In genomic region chr12:76927170-76927784, GRCh38 we compare ENCODE assay signal across 7 cellular contexts. TPM values are rescaled to one million over a fixed set of nuclear protein-coding genes. Genes with fewer than 3 reads are reported as not detected.
A peak's percentile ranks its signal among the peaks of the same experiment; 100 is the strongest.
DNase-seq lines count a peak whose midpoint lies in the region; ATAC-seq and TF ChIP-seq lines count a peak whose summit lies in the region.

No MANE protein-coding gene starts in this region.

- intact Hi-C loops in left cardiac atrium (cut with DNase I): no loop called here

- peak; percentile 65 for TF ChIP-seq CTCF in GM12874 (IDR thresholded peaks at IDR 0.05; ENCODE audit: insufficient read depth, low read depth, low read length)

- ATAC-seq in left cardiac atrium: no peak
- no peak for ATAC-seq in GM21360 (IDR thresholded peaks at IDR 0.05; ENCODE audit: unreplicated experiment)

- DNase-seq in HuH-7.5 (ENCODE audit: low spot score): peak; percentile 27
- peak; percentile 4 for DNase-seq in activated CD4-positive, alpha-beta T cell treated with anti-CD3 and anti-CD28 coated beads, Interleukin-2, amount 50 U/mL, for 1 hour
- peak; percentile 22 for DNase-seq in left cardiac atrium
- DNase-seq in stromal cell of bone marrow (ENCODE audit: low read depth): peak; percentile 24
- DNase-seq in mesenteric fat pad (ENCODE audit: low spot score): no peak

RNA-seq across cellular contexts. Expression of gene CSRP2, which starts 48.5 kb away (rescaled TPM):
- total RNA-seq in left cardiac atrium (10 to 100 TPM; 11.6 to 20.5 TPM), mesenteric fat pad (12.6 TPM)
